1 cellular context compared by ENCODE assay signal in the genomic region with DNA sequence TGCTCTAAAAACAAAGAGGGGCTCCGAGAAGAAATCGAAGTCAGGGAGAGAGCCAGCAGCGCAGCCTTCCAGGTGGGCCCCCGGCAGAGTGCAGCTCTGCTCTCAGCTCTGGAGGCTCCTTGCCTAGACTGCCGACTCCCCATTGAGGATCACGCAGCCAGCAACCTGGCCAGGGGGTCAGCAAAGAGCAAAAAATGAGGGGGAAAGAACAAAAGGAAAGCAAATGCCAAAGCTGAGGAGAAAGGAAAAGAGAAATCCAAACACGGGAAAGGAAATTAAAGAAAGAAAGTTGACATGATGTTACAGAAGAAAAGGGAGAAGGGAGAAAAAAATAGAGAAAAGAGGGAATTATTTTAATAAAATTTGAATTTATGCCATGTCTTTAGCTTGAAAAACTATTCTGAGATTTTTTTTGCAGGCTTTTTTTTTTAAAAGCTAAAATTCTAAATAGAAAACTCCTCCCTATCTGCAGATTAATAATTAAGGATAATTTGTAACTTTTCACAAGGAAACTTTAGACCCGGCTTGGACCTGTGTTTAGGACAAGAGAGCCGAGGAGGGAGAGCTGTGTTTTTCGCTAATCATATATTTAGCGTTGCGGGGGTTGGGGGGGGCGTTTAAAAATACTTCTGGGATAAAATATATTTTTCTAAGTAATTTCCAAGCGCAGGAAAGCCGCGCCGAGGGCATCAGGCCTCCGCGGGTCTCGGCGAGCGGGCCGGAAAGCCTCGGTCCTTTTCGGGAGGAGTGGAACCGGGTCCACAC.
A peak's percentile ranks its signal among the peaks of the same experiment; 100 is the strongest.
TF ChIP-seq lines count a peak whose summit lies in the region.

No MANE protein-coding gene starts in this region.

TF ChIP-seq in GM12878, 131 proteins besides CTCF, POLR2A, EP300 and RAD21 (continued from another document):
- TF ChIP-seq, protein P1, sequence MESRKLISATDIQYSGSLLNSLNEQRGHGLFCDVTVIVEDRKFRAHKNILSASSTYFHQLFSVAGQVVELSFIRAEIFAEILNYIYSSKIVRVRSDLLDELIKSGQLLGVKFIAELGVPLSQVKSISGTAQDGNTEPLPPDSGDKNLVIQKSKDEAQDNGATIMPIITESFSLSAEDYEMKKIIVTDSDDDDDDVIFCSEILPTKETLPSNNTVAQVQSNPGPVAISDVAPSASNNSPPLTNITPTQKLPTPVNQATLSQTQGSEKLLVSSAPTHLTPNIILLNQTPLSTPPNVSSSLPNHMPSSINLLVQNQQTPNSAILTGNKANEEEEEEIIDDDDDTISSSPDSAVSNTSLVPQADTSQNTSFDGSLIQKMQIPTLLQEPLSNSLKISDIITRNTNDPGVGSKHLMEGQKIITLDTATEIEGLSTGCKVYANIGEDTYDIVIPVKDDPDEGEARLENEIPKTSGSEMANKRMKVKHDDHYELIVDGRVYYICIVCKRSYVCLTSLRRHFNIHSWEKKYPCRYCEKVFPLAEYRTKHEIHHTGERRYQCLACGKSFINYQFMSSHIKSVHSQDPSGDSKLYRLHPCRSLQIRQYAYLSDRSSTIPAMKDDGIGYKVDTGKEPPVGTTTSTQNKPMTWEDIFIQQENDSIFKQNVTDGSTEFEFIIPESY (IDR thresholded peaks at IDR 0.05): no peak
- TF ChIP-seq, protein P2, sequence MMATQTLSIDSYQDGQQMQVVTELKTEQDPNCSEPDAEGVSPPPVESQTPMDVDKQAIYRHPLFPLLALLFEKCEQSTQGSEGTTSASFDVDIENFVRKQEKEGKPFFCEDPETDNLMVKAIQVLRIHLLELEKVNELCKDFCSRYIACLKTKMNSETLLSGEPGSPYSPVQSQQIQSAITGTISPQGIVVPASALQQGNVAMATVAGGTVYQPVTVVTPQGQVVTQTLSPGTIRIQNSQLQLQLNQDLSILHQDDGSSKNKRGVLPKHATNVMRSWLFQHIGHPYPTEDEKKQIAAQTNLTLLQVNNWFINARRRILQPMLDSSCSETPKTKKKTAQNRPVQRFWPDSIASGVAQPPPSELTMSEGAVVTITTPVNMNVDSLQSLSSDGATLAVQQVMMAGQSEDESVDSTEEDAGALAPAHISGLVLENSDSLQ (IDR thresholded peaks at IDR 0.05): no peak
- peak; percentile 64 for TF ChIP-seq SUZ12 (IDR thresholded peaks at IDR 0.05; ENCODE audit: unreplicated experiment)
- TF ChIP-seq, protein P3, sequence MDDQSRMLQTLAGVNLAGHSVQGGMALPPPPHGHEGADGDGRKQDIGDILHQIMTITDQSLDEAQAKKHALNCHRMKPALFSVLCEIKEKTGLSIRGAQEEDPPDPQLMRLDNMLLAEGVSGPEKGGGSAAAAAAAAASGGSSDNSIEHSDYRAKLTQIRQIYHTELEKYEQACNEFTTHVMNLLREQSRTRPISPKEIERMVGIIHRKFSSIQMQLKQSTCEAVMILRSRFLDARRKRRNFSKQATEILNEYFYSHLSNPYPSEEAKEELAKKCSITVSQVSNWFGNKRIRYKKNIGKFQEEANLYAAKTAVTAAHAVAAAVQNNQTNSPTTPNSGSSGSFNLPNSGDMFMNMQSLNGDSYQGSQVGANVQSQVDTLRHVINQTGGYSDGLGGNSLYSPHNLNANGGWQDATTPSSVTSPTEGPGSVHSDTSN (IDR thresholded peaks at IDR 0.05; ENCODE audit: insufficient replicate concordance, low read depth, low read length): no peak
TF ChIP-seq in GM12878: peak in this region for 1.
